Comparison of ENCODE assay signal across 18 cellular contexts in the genomic region with DNA sequence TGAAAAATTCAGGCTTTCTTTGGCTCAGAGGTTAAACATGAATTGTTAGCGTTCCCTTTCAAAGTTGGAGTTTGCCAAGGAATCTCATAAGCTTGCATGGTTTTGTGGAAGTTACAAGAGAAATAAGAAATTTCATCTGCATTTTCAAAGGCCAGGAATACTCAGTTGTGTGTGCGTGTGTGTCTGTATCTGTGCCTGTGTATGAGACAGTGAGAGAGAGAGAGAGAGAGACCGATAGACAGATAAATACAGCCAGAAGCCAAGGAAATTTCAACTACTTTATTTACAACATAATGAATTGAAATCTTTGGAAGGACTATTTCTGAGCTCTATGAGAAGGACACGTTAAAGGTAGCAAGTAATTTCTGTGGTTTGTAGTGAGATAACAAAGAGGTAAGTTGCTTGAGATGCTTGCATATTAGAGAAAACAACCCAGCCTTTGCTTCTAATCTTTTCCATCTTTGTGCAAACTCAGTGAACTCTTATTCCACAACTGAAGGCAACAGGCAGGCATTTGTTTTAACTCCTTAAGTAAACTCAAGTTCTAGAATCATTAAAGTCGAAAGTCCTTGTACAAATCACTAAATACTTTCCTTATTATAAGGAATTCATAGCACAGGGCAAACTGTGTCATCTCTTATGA.
DNase-seq lines count a peak whose midpoint lies in the region; ATAC-seq and TF ChIP-seq lines count a peak whose summit lies in the region.
"Had no signal": no experiment of that assay in that cellular context is flagged by ENCODE, and none has a peak within 500 bp of the region (broad histone marks: within the 10 kb centered on the region; RNA-seq: fewer than 3 reads in every experiment).

No MANE protein-coding gene starts in this region.

- no peak for TF ChIP-seq CTCF in fibroblast of villous mesenchyme (IDR thresholded peaks at IDR 0.05; ENCODE audit: insufficient read depth, low read depth, low read length)
- TF ChIP-seq CTCF in sigmoid colon (IDR thresholded peaks at IDR 0.05) = no peak
- no peak for TF ChIP-seq CTCF in Peyer's patch (IDR thresholded peaks at IDR 0.05)

- in situ Hi-C loops in GM23248 (cut with MboI) = no loop called here

- H3K36me3 ChIP-seq in GM23248 (ENCODE audit: low read depth) (no peaks in the 10 kb centered on the region), adipocyte (ENCODE audit: control insufficient read depth, insufficient read depth, low read length, severe bottlenecking) (no peaks in the 10 kb centered on the region), sigmoid colon (no peaks in the 10 kb centered on the region), Peyer's patch (no peaks in the 10 kb centered on the region)
- H3K36me3 ChIP-seq: cardiac muscle cell had no signal

- no peaks in the 10 kb centered on the region for H3K9me2 ChIP-seq in GM23248 (ENCODE audit: insufficient read depth)

- intact Hi-C loops in sigmoid colon (cut with DNase I) = loop anchor here (5.0 kb wide), 1 partner anchor 42 kb away; no protein-coding TSS in a partner anchor

- no peaks in the 10 kb centered on the region for H3K79me2 ChIP-seq in GM23248 (ENCODE audit: insufficient read depth)

- no peak for TF ChIP-seq EP300 in sigmoid colon (IDR thresholded peaks at IDR 0.05)

- H3K27me3 ChIP-seq in GM23248 (replicated peaks; ENCODE audit: insufficient read depth) = no peaks in the 10 kb centered on the region
- H3K27me3 ChIP-seq in adipocyte (replicated peaks; ENCODE audit: control insufficient read depth, insufficient read depth, low read length) = no peaks in the 10 kb centered on the region
- H3K27me3 ChIP-seq in sigmoid colon = no peaks in the 10 kb centered on the region
- no peaks in the 10 kb centered on the region for H3K27me3 ChIP-seq in Peyer's patch
- H3K27me3 ChIP-seq: cardiac muscle cell, testis had no signal

- TF ChIP-seq POLR2A in sigmoid colon (IDR thresholded peaks at IDR 0.05) (no peak), Peyer's patch (IDR thresholded peaks at IDR 0.05) (no peak)

- H3K9me3 ChIP-seq in GM23248 (ENCODE audit: low read depth) (no peaks in the 10 kb centered on the region), adipocyte (ENCODE audit: control insufficient read depth, low read length) (no peaks in the 10 kb centered on the region), sigmoid colon (no peaks in the 10 kb centered on the region), Peyer's patch (no peaks in the 10 kb centered on the region)
- H3K9me3 ChIP-seq: psoas muscle, testis had no signal

- H3K4me1 ChIP-seq in GM23248 (ENCODE audit: insufficient read depth) = peaks cover 27% of the 10 kb centered on the region
- peaks cover 39% of the 10 kb centered on the region for H3K4me1 ChIP-seq in adipocyte (ENCODE audit: control insufficient read depth, insufficient read depth, low read length)
- H3K4me1 ChIP-seq in sigmoid colon = peaks cover 0 to 37% (median 27%) of the 10 kb centered on the region in 4 donors
- peaks cover 0 to 13% (median 0%) of the 10 kb centered on the region in 4 donors for H3K4me1 ChIP-seq in Peyer's patch

- no peaks in the 10 kb centered on the region for H4K20me1 ChIP-seq in GM23248 (ENCODE audit: insufficient read depth)

- WGBS in GM23248 (ENCODE audit: low coverage in 1 of 2, low lambda C conversion rate in 2 of 2, missing lambda C conversion rate in 2 of 2), 2 experiments = 75 to 76% methylated on average over 5 of the region's 5 CpGs
- 49 to 63% methylated on average over 5 of the region's 5 CpGs for WGBS in sigmoid colon, 2 donors

- H3F3A ChIP-seq in GM23248 (ENCODE audit: insufficient read depth) = peaks cover 25% of the 10 kb centered on the region

- H3K9ac ChIP-seq in GM23248 = no peak overlapping the region
- peak overlapping the region; percentile 39 for H3K9ac ChIP-seq in adipocyte (ENCODE audit: low read length)

- H3K27ac ChIP-seq in GM23248 (no peak overlapping the region), sigmoid colon (peak overlapping the region; percentile 18 to 50 (median 40)), Peyer's patch (peak overlapping the region in 1 of 4 donors; percentile 5)
- H3K27ac ChIP-seq: cardiac muscle cell, psoas muscle had no signal

- peak overlapping the region; percentile 26; the same call in 1 of the 2 replicates for H2AFZ ChIP-seq in GM23248

- DNase-seq in GM23248 (no peak), adipocyte (ENCODE audit: low read depth) (no peak), fibroblast of villous mesenchyme (ENCODE audit: low read depth) (peak; percentile 32), sigmoid colon (no peak), Peyer's patch (no peak), nucleus accumbens (lab: John Stamatoyannopoulos, UW) (no peak), NCI-H226 (no peak)
- DNase-seq: activated CD8-positive, alpha-beta memory T cell treated with anti-CD3 and anti-CD28 coated beads, Interleukin-2, amount 10 ng/mL, durations not matched to agents 7 days and 5 days; activated naive CD4-positive, alpha-beta T cell treated with anti-CD3 and anti-CD28 coated beads for 36 hours; glutamatergic neuron; NCI-H2029; NCI-H510A treated with DMSO at 0.1 percent for 48 hours; psoas muscle; SW 1271; testis had no signal

- H3K4me3 ChIP-seq in GM23248 = no peak overlapping the region
- peak overlapping the region; percentile 50 for H3K4me3 ChIP-seq in adipocyte (ENCODE audit: low read length)
- no peak overlapping the region for H3K4me3 ChIP-seq in fibroblast of villous mesenchyme (ENCODE audit: low read depth, low read length)
- no peak overlapping the region for H3K4me3 ChIP-seq in sigmoid colon
- no peak overlapping the region for H3K4me3 ChIP-seq in Peyer's patch
- H3K4me3 ChIP-seq: cardiac muscle cell, psoas muscle, testis had no signal

- no peak for ATAC-seq in GM18870 (IDR thresholded peaks at IDR 0.05; ENCODE audit: unreplicated experiment)
- ATAC-seq: activated CD8-positive, alpha-beta memory T cell treated with anti-CD3 and anti-CD28 coated beads, Interleukin-2, amount 10 ng/mL, durations not matched to agents 7 days and 5 days; psoas muscle; WTC11 had no signal

- H3K4me2 ChIP-seq in GM23248 (ENCODE audit: unreplicated experiment) = no peak overlapping the region
